Comparison of ENCODE assay signal across 26 cellular contexts in the genomic region with DNA sequence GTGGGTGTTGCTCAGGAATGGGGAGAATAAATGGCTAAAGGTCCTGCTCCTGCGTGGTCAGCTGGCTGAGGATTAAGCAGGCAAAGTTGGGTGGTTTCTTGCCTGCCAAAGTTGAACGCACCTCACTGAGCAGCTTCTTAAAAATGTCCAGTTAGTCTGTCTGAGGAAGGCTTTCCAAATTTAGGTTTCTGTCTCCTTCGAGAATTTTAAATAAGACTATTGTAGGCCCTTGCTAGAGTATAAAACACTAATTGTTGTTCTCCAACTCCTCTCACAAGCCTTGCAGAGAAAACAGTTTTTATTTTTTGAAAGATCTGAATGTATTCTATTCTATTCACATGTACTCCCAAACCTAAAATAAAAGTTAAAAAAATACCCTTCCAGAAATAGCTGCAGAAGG.
DNase-seq lines count a peak whose midpoint lies in the region; ATAC-seq, FAIRE-seq and TF ChIP-seq lines count a peak whose summit lies in the region.
"Had no signal": no experiment of that assay in that cellular context is flagged by ENCODE, and none has a peak within 500 bp of the region (broad histone marks: within the 10 kb centered on the region; RNA-seq: fewer than 3 reads in every experiment).

No MANE protein-coding gene starts in this region.

- peaks cover 37% of the 10 kb centered on the region for H3K9me3 Mint-ChIP-seq in GM23338

- no peak for TF ChIP-seq CTCF in K562 (IDR thresholded peaks at IDR 0.05 in 2 of 3, conservative IDR thresholded peaks at IDR 0.05 in 1 of 3; ENCODE audit: insufficient read depth in 2 of 3, low read depth in 1 of 3, low read length in 3 of 3)
- no peak for TF ChIP-seq CTCF in foreskin keratinocyte (conservative IDR thresholded peaks at IDR 0.05)
- no peak for TF ChIP-seq CTCF in GM23338 (conservative IDR thresholded peaks at IDR 0.05; ENCODE audit: low read depth in 2 of 2)

- TF ChIP-seq EP300 in K562 (IDR thresholded peaks at IDR 0.05; ENCODE audit: low read length): no peak

- in situ Hi-C loops in K562 (cut with MboI): no loop called here

- peaks cover 3% of the 10 kb centered on the region; the same call in 1 of the 2 replicates for H3K9me2 ChIP-seq in GM23338 (ENCODE audit: insufficient read depth)

- H3K27me3 Mint-ChIP-seq in GM23338 (ENCODE audit: insufficient read depth, low read depth, poor library complexity): peaks cover 2% of the 10 kb centered on the region
- H3K27me3 Mint-ChIP-seq: CD4-positive, CD25-positive, alpha-beta regulatory T cell had no signal

- no peak overlapping the region for H3K4me3 Mint-ChIP-seq in GM23338
- H3K4me3 Mint-ChIP-seq: CD4-positive, CD25-positive, alpha-beta regulatory T cell had no signal

- H3K79me2 ChIP-seq in K562 (ENCODE audit: control insufficient read depth, insufficient read depth, low read length) (no peaks in the 10 kb centered on the region), GM23338 (replicated peaks; ENCODE audit: insufficient read depth) (no peaks in the 10 kb centered on the region)

- H2AFZ ChIP-seq in K562 (ENCODE audit: low read depth, low read length): peak overlapping the region; percentile 30
- no peak overlapping the region for H2AFZ ChIP-seq in GM23338

- H3K36me3 ChIP-seq in K562 (ENCODE audit: control insufficient read depth, insufficient read depth, low read length) (no peaks in the 10 kb centered on the region), GM23338 (ENCODE audit: insufficient read depth) (0 out of 2 replicates have a peak, but pooled peaks cover 4% of the 10 kb centered on the region)
- H3K36me3 ChIP-seq: BLaER1 had no signal

- BruUV-seq in K562 (replicated peaks; lab: Mats Ljungman, UMichigan): no TSS peak

- peaks cover 0 to 25% of the 10 kb centered on the region in 2 experiments; a peak in 3 of 5 replicates for H3K4me1 ChIP-seq in K562 (replicated peaks in 1 of 2; ENCODE audit: control insufficient read depth in 2 of 2, insufficient read depth in 2 of 2, low read length in 2 of 2)
- H3K4me1 ChIP-seq in foreskin keratinocyte: no peaks in the 10 kb centered on the region
- no peaks in the 10 kb centered on the region for H3K4me1 ChIP-seq in GM23338 (ENCODE audit: insufficient read depth)
- H3K4me1 ChIP-seq: BLaER1 had no signal

- H3K27me3 ChIP-seq in K562 (ENCODE audit: control insufficient read depth in 2 of 2, insufficient read depth in 2 of 2, low read length in 2 of 2) (no peaks in the 10 kb centered on the region), foreskin keratinocyte (no peaks in the 10 kb centered on the region), GM23338 (ENCODE audit: insufficient read depth) (no peaks in the 10 kb centered on the region)
- H3K27me3 ChIP-seq: BLaER1 had no signal

- WGBS in K562 (ENCODE audit: insufficient coverage, low coverage, missing lambda C conversion rate): 48% methylated on average over 3 of the region's 3 CpGs

- H3K4me2 ChIP-seq in K562 (ENCODE audit: insufficient read depth, low read length) (no peak overlapping the region), GM23338 (no peak overlapping the region)
- H3K4me2 ChIP-seq: BLaER1 had no signal

- ATAC-seq in K562 (no peak; the same call in 2 of the 3 replicates), HG03108 (IDR thresholded peaks at IDR 0.05; ENCODE audit: unreplicated experiment) (no peak), foreskin keratinocyte (no peak), GM23338 (no peak)
- ATAC-seq: GM12878, HCT116 had no signal

- H3K4me1 Mint-ChIP-seq in GM23338: no peaks in the 10 kb centered on the region
- H3K4me1 Mint-ChIP-seq: CD4-positive, CD25-positive, alpha-beta regulatory T cell had no signal

- TF ChIP-seq RAD21 in K562 (CRISPR knock-in tag; conservative IDR thresholded peaks at IDR 0.05 in 1 of 2, IDR thresholded peaks at IDR 0.05 in 1 of 2): no peak

- no peaks in the 10 kb centered on the region for H3K9me1 ChIP-seq in K562 (ENCODE audit: control insufficient read depth, insufficient read depth, low read length)

- H3K9ac ChIP-seq in K562 (ENCODE audit: insufficient read depth in 1 of 2, low read depth in 2 of 2, low read length in 2 of 2): no peak overlapping the region
- H3K9ac ChIP-seq: BLaER1 had no signal

- H3K9me3 ChIP-seq in K562 (replicated peaks; ENCODE audit: control insufficient read depth, insufficient read depth, low read depth, low read length): no peaks in the 10 kb centered on the region

- POLR2A ChIA-PET in K562 (lab: Yijun Ruan, JAX): interaction anchor here (0.7 to 2.0 kb wide), 7 partner anchors 9 to 237 kb away, joined by 3 to 6 read pairs (median 4); no protein-coding TSS in a partner anchor

- no peaks in the 10 kb centered on the region for H3F3A ChIP-seq in GM23338 (replicated peaks; ENCODE audit: low read depth)

- no peak for TF ChIP-seq POLR2A in K562 (conservative IDR thresholded peaks at IDR 0.05)

- H3K36me3 Mint-ChIP-seq in GM23338 (ENCODE audit: low read depth): peaks cover 23% of the 10 kb centered on the region
- H3K36me3 Mint-ChIP-seq: CD4-positive, CD25-positive, alpha-beta regulatory T cell had no signal

- intact Hi-C loops in K562 (cut with micrococcal nuclease): no loop called here

- no peak for FAIRE-seq in K562 (lab: Jason Lieb, UNC)
- FAIRE-seq: GM12878, RCC 7860 had no signal

- H3K4me3 ChIP-seq in K562: no peak overlapping the region
- H3K4me3 ChIP-seq in GM23338: no peak overlapping the region
- H3K4me3 ChIP-seq: BLaER1, GM12878 had no signal

- H4K20me1 ChIP-seq in K562 (replicated peaks; ENCODE audit: control insufficient read depth, insufficient read depth, low read length) (no peaks in the 10 kb centered on the region), GM23338 (replicated peaks; ENCODE audit: insufficient read depth) (no peaks in the 10 kb centered on the region)
- H4K20me1 ChIP-seq: BLaER1 had no signal

- H3K27ac Mint-ChIP-seq in GM23338: no peak overlapping the region
- H3K27ac Mint-ChIP-seq: CD4-positive, CD25-positive, alpha-beta regulatory T cell had no signal

- H3K27ac ChIP-seq in K562 (ENCODE audit: extremely low read depth, low read depth, low read length) (no peak overlapping the region), foreskin keratinocyte (no peak overlapping the region), GM23338 (ENCODE audit: low read depth) (no peak overlapping the region)
- H3K27ac ChIP-seq: BLaER1 had no signal

- CTCF ChIA-PET in K562 (lab: Yijun Ruan, JAX; ENCODE audit: low intra/inter-chr PET ratio): no interaction called here

- peak; percentile 39 for DNase-seq in Ammon's horn (ENCODE audit: low spot score)
- no peak for DNase-seq in K562 (ENCODE audit: extremely low read depth in 1 of 4, low spot score in 3 of 4)
- peak; percentile 54 for DNase-seq in globus pallidus (ENCODE audit: low spot score)
- DNase-seq in pons (ENCODE audit: low spot score): peak; percentile 52
- no peak for DNase-seq in NCI-H345 treated with DMSO at 0.1 percent for 48 hours (lab: John Stamatoyannopoulos, UW; ENCODE audit: unreplicated experiment)
- no peak for DNase-seq in foreskin keratinocyte
- no peak for DNase-seq in GM23338 (ENCODE audit: low spot score)
- DNase-seq: 8988T; CD4-positive, CD25-positive, alpha-beta regulatory T cell; COR-L47; GDM1; Kasumi-1; NCI-H1092 treated with DMSO at 0.1 percent for 48 hours; NCI-H1436; NCI-H187; NCI-H2081 treated with DMSO at 0.1 percent for 48 hours; NCI-H2171; NCI-H226; NCI-H524; NCI-H748 treated with DMSO at 0.1 percent for 48 hours; SIG-M5 had no signal

TF ChIP-seq in K562, 482 proteins besides CTCF, POLR2A, EP300 and RAD21:
- TF ChIP-seq RBM39 (optimal IDR thresholded peaks at IDR 0.05; ENCODE audit: low read depth, low read length) (no peak), RBM34 (IDR thresholded peaks at IDR 0.05; ENCODE audit: borderline replicate concordance, insufficient read depth, low read length) (no peak), PTRF (tag; IDR thresholded peaks at IDR 0.05) (no peak), NFXL1 (CRISPR knock-in tag; IDR thresholded peaks at IDR 0.05) (no peak)
- TF ChIP-seq, protein P1, sequence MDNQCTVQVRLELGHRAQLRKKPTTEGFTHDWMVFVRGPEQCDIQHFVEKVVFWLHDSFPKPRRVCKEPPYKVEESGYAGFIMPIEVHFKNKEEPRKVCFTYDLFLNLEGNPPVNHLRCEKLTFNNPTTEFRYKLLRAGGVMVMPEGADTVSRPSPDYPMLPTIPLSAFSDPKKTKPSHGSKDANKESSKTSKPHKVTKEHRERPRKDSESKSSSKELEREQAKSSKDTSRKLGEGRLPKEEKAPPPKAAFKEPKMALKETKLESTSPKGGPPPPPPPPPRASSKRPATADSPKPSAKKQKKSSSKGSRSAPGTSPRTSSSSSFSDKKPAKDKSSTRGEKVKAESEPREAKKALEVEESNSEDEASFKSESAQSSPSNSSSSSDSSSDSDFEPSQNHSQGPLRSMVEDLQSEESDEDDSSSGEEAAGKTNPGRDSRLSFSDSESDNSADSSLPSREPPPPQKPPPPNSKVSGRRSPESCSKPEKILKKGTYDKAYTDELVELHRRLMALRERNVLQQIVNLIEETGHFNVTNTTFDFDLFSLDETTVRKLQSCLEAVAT (IDR thresholded peaks at IDR 0.05): no peak

TF ChIP-seq in GM23338, 12 proteins besides CTCF, POLR2A, EP300 and RAD21 (continues in another document):
- TF ChIP-seq JUNB (IDR thresholded peaks at IDR 0.05; ENCODE audit: unreplicated experiment) (no peak), CREB1 (CRISPR knock-in tag; IDR thresholded peaks at IDR 0.05; ENCODE audit: low read depth) (no peak), POLR2AphosphoS5 (IDR thresholded peaks at IDR 0.05; ENCODE audit: low read depth) (no peak)

Comparison
In these comparisons a context has a peak if more than half of its experiments do, and no peak if none do; other contexts are left out.
1. DNase-seq: peak in Ammon's horn (single experiment), globus pallidus (single experiment) and pons (single experiment); none in K562 (0 of 4), NCI-H345 treated with DMSO at 0.1 percent for 48 hours (single experiment), foreskin keratinocyte (0 of 2) and GM23338 (single experiment).